In the genomic region with DNA sequence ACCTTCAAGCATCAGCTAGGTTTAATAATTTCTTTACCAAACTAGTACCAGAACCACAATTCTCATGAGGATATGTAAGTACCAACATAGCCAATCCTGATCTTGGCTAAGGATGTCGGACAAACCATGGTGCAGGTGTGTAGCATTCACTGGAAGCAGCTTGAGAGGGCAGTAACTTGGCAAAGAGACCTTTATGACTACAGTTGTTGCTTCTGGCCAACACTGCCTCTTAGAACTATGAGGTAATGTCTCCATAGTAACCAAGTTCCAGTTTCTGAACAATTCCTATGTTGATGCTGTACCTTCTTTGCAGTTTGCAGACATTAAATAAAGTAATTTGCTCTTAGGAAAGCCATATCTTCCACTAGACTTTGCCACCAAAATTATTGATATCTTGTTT, we compare ENCODE assay signal across 17 cellular contexts. TPM values are rescaled to one million over a fixed set of nuclear protein-coding genes. Genes with fewer than 3 reads are reported as not detected.
DNase-seq lines count a peak whose midpoint lies in the region; ATAC-seq and TF ChIP-seq lines count a peak whose summit lies in the region.
"Had no signal": no experiment of that assay in that cellular context is flagged by ENCODE, and none has a peak within 500 bp of the region (broad histone marks: within the 10 kb centered on the region; RNA-seq: fewer than 3 reads in every experiment).

A gene with protein sequence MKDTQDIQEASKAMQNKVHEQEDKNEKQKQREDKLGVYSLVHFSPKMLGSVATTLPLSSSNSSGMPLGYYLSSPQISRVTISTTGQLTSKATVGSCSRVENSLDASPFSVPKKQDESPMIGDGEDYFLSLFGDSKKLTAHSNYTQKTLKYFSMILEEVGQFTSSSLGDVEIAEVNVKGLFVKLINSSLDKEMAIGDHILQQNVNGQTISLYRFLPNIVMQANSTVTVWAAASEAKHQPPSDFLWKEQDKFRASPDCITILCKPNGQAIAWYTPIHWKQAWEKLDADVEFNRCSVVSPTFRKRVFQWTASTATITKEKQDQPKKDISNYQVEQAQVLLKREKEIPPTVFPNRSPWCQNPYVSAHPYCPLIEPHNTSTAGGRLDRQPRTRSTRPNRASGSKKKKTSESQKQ (minus strand): TSS at position 201 of the 400 bp plus-strand sequence. CDS start 324 bp downstream, outside the sequence.

- peak within 1 kb of the TSS; percentile 40 for H3K4me2 ChIP-seq in GM23248 (ENCODE audit: unreplicated experiment)

- peaks cover 18% of the 10 kb centered on the region for H3F3A ChIP-seq in GM23248 (ENCODE audit: insufficient read depth)

- in situ Hi-C loops in GM23248 (cut with MboI): no loop called here

- peak within 1 kb of the TSS; percentile 29 for H3K9ac ChIP-seq in GM23248

- no peaks in the 10 kb centered on the region for H3K79me2 ChIP-seq in GM23248 (ENCODE audit: insufficient read depth)

- no peak within 1 kb of the TSS for H2AFZ ChIP-seq in GM23248

- H3K4me1 ChIP-seq in GM23248 (ENCODE audit: insufficient read depth): peaks cover 24% of the 10 kb centered on the region
- H3K4me1 ChIP-seq: Caco-2 had no signal

- peak within 1 kb of the TSS; percentile 70 for H3K27ac ChIP-seq in GM23248
- H3K27ac ChIP-seq: skin epidermis had no signal

- 52 to 72% methylated on average over 1 of the region's 1 CpG for WGBS in GM23248 (ENCODE audit: low coverage in 1 of 2, low lambda C conversion rate in 2 of 2, missing lambda C conversion rate in 2 of 2), 2 experiments

- H4K20me1 ChIP-seq in GM23248 (ENCODE audit: insufficient read depth): no peaks in the 10 kb centered on the region

- H3K27me3 ChIP-seq in GM23248 (replicated peaks; ENCODE audit: insufficient read depth): no peaks in the 10 kb centered on the region

- H3K4me3 ChIP-seq in GM23248: no peak within 1 kb of the TSS
- H3K4me3 ChIP-seq: skin epidermis had no signal

- H3K36me3 ChIP-seq in GM23248 (ENCODE audit: low read depth): no peaks in the 10 kb centered on the region

- DNase-seq in GM23248 (peak; percentile 89), fibroblast of peridontal ligament (ENCODE audit: extremely low read depth) (peak; percentile 90), stromal cell of bone marrow (ENCODE audit: low read depth) (peak; percentile 77), activated T-cell treated with anti-CD3 and anti-CD28 coated beads for 4 hours (no peak), AML-193 (lab: John Stamatoyannopoulos, UW) (no peak)
- DNase-seq: activated B cell treated with CpG ODN at 0.5 μM for 24 hours; activated CD8-positive, alpha-beta memory T cell treated with anti-CD3 and anti-CD28 coated beads, Interleukin-2, amount 50 U/mL, for 4 hours; activated naive CD8-positive, alpha-beta T cell treated with anti-CD3 and anti-CD28 coated beads for 36 hours; Caco-2; Kasumi-1; substantia nigra had no signal

- no peaks in the 10 kb centered on the region for H3K9me2 ChIP-seq in GM23248 (ENCODE audit: insufficient read depth)

- no peaks in the 10 kb centered on the region for H3K9me3 ChIP-seq in GM23248 (ENCODE audit: low read depth)
- H3K9me3 ChIP-seq: Caco-2 had no signal

- ATAC-seq in SK-N-SH treated with all-trans-retinoic acid at 6 μM for 48 hours: peak; percentile 49; the same call in 2 of the 3 replicates
- no peak for ATAC-seq in GM21825 (IDR thresholded peaks at IDR 0.05; ENCODE audit: unreplicated experiment)
- ATAC-seq: natural killer cell treated with Interleukin-12 subunit alpha and Interleukin-12 subunit beta and Interleukin-15 and Interleukin-18, amount 100 ng/mL, for 72 hours had no signal

TF ChIP-seq in SK-N-SH treated with all-trans-retinoic acid at 6 μM for 48 hours, 23 proteins besides CTCF, POLR2A, EP300 and RAD21:
- TF ChIP-seq SNAI2 (CRISPR knock-in tag; IDR thresholded peaks at IDR 0.05) (no peak), ESRRG (CRISPR knock-in tag; IDR thresholded peaks at IDR 0.05) (no peak), TCF4 (CRISPR knock-in tag; IDR thresholded peaks at IDR 0.05; ENCODE audit: borderline replicate concordance) (no peak), ZFP3 (CRISPR knock-in tag; IDR thresholded peaks at IDR 0.05) (no peak), ZC3H10 (CRISPR knock-in tag; IDR thresholded peaks at IDR 0.05) (no peak), TOX (CRISPR knock-in tag; IDR thresholded peaks at IDR 0.05; ENCODE audit: borderline replicate concordance) (no peak), BACH2 (CRISPR knock-in tag; IDR thresholded peaks at IDR 0.05; ENCODE audit: borderline replicate concordance) (no peak), ZNF8 (CRISPR knock-in tag; IDR thresholded peaks at IDR 0.05) (no peak), PPARA (CRISPR knock-in tag; IDR thresholded peaks at IDR 0.05; ENCODE audit: borderline replicate concordance) (no peak), ZNF70 (CRISPR knock-in tag; IDR thresholded peaks at IDR 0.05) (no peak), ZNF565 (CRISPR knock-in tag; conservative IDR thresholded peaks at IDR 0.05; ENCODE audit: low read depth) (no peak), OSR1 (CRISPR knock-in tag; IDR thresholded peaks at IDR 0.05) (no peak), ISL1 (CRISPR knock-in tag; IDR thresholded peaks at IDR 0.05) (no peak), RARB (CRISPR knock-in tag; IDR thresholded peaks at IDR 0.05) (no peak), ARNTL (CRISPR knock-in tag; IDR thresholded peaks at IDR 0.05; ENCODE audit: borderline replicate concordance, low read depth) (no peak), ZFP30 (CRISPR knock-in tag; IDR thresholded peaks at IDR 0.05) (no peak), CSDC2 (CRISPR knock-in tag; IDR thresholded peaks at IDR 0.05) (no peak)
- TF ChIP-seq, protein P1, sequence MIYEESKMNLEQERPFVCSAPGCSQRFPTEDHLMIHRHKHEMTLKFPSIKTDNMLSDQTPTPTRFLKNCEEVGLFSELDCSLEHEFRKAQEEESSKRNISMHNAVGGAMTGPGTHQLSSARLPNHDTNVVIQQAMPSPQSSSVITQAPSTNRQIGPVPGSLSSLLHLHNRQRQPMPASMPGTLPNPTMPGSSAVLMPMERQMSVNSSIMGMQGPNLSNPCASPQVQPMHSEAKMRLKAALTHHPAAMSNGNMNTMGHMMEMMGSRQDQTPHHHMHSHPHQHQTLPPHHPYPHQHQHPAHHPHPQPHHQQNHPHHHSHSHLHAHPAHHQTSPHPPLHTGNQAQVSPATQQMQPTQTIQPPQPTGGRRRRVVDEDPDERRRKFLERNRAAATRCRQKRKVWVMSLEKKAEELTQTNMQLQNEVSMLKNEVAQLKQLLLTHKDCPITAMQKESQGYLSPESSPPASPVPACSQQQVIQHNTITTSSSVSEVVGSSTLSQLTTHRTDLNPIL (CRISPR knock-in tag; IDR thresholded peaks at IDR 0.05; ENCODE audit: low read depth): no peak
- TF ChIP-seq, protein P2, sequence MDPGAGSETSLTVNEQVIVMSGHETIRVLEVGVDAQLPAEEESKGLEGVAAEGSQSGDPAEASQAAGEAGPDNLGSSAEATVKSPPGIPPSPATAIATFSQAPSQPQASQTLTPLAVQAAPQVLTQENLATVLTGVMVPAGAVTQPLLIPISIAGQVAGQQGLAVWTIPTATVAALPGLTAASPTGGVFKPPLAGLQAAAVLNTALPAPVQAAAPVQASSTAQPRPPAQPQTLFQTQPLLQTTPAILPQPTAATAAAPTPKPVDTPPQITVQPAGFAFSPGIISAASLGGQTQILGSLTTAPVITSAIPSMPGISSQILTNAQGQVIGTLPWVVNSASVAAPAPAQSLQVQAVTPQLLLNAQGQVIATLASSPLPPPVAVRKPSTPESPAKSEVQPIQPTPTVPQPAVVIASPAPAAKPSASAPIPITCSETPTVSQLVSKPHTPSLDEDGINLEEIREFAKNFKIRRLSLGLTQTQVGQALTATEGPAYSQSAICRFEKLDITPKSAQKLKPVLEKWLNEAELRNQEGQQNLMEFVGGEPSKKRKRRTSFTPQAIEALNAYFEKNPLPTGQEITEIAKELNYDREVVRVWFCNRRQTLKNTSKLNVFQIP (CRISPR knock-in tag; IDR thresholded peaks at IDR 0.05; ENCODE audit: borderline replicate concordance, low read depth): no peak
- TF ChIP-seq, protein P3, sequence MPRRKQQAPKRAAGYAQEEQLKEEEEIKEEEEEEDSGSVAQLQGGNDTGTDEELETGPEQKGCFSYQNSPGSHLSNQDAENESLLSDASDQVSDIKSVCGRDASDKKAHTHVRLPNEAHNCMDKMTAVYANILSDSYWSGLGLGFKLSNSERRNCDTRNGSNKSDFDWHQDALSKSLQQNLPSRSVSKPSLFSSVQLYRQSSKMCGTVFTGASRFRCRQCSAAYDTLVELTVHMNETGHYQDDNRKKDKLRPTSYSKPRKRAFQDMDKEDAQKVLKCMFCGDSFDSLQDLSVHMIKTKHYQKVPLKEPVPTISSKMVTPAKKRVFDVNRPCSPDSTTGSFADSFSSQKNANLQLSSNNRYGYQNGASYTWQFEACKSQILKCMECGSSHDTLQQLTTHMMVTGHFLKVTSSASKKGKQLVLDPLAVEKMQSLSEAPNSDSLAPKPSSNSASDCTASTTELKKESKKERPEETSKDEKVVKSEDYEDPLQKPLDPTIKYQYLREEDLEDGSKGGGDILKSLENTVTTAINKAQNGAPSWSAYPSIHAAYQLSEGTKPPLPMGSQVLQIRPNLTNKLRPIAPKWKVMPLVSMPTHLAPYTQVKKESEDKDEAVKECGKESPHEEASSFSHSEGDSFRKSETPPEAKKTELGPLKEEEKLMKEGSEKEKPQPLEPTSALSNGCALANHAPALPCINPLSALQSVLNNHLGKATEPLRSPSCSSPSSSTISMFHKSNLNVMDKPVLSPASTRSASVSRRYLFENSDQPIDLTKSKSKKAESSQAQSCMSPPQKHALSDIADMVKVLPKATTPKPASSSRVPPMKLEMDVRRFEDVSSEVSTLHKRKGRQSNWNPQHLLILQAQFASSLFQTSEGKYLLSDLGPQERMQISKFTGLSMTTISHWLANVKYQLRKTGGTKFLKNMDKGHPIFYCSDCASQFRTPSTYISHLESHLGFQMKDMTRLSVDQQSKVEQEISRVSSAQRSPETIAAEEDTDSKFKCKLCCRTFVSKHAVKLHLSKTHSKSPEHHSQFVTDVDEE (CRISPR knock-in tag; IDR thresholded peaks at IDR 0.05): no peak

RNA-seq across cellular contexts. Expression of the gene that starts here (rescaled TPM):
- 0.13 and 0.43 TPM in 2 replicates for total RNA-seq in GM23248 (2014; rRNA removed; shearing (Covaris generic))
- 0.39 and 0.58 TPM in 2 replicates for polyA plus RNA-seq in GM23248 (2016; fragmentation: Nextera tagmentation; extraction: Ambion mirVana)
- total RNA-seq: activated B cell treated with CpG ODN at 0.5 μM for 24 hours; activated naive CD8-positive, alpha-beta T cell treated with anti-CD3 and anti-CD28 coated beads for 36 hours; Caco-2; liver; natural killer cell treated with Interleukin-12 subunit alpha and Interleukin-12 subunit beta and Interleukin-15 and Interleukin-18, amount 100 ng/mL, for 72 hours; OCI-LY7 had no signal
- polyA plus RNA-seq: liver had no signal

Comparison
In these comparisons a context has a peak if more than half of its experiments do, and no peak if none do; other contexts are left out.
1. Peak in DNase-seq, H3K27ac ChIP-seq, H3K9ac ChIP-seq and H3K4me2 ChIP-seq in GM23248; RNA of the gene not detected or under 1 TPM.
2. DNase-seq: peak in fibroblast of peridontal ligament (single experiment) and stromal cell of bone marrow (single experiment); none in activated T-cell treated with anti-CD3 and anti-CD28 coated beads for 4 hours (single experiment) and AML-193 (0 of 2).